9 cellular contexts compared by ENCODE assay signal in genomic region chr19:49331616-49332055, GRCh38. TPM values are rescaled to one million over a fixed set of nuclear protein-coding genes. Genes with fewer than 3 reads are reported as not detected.
DNase-seq lines count a peak whose midpoint lies in the region; ATAC-seq and TF ChIP-seq lines count a peak whose summit lies in the region.
"Had no signal": no experiment of that assay in that cellular context is flagged by ENCODE, and none has a peak within 500 bp of the region (broad histone marks: within the 10 kb centered on the region; RNA-seq: fewer than 3 reads in every experiment).

No MANE protein-coding gene starts in this region.

- no peaks in the 10 kb centered on the region for H3K36me3 ChIP-seq in KMS-11 (ENCODE audit: insufficient read depth)

- H2AFZ ChIP-seq in KMS-11 (ENCODE audit: low read depth): peak overlapping the region; percentile 41; the same call in 1 of the 2 replicates

- H3K36me3 Mint-ChIP-seq in T-helper 2 cell treated with Interferon-gamma antibody and Interleukin-4, amounts not matched to agents 5 μg/mL and 100 μg/mL, for 36 hours (ENCODE audit: low read depth): peaks cover 20% of the 10 kb centered on the region
- peaks cover 25% of the 10 kb centered on the region for H3K36me3 Mint-ChIP-seq in brain

- no peaks in the 10 kb centered on the region for H4K20me1 ChIP-seq in KMS-11 (ENCODE audit: insufficient read depth)

- H3K79me2 ChIP-seq in KMS-11 (ENCODE audit: insufficient read depth, low read depth): no peaks in the 10 kb centered on the region

- no peak overlapping the region for H3K27ac ChIP-seq in KMS-11

- peak; percentile 86 for DNase-seq in CD1c-positive myeloid dendritic cell (ENCODE audit: extremely low spot score)
- DNase-seq in T-helper 2 cell treated with Interferon-gamma antibody and Interleukin-4, amounts not matched to agents 5 μg/mL and 100 μg/mL, for 36 hours (ENCODE audit: low spot score): peak; percentile 61
- peak; percentile 89 for DNase-seq in left kidney (ENCODE audit: low read depth, low spot score)
- peak; percentile 29 for DNase-seq in stromal cell of bone marrow (ENCODE audit: low read depth)
- DNase-seq in occipital lobe (lab: John Stamatoyannopoulos, UW): no peak

- H3K4me2 ChIP-seq in KMS-11: no peak overlapping the region

- H3K27me3 Mint-ChIP-seq in T-helper 2 cell treated with Interferon-gamma antibody and Interleukin-4, amounts not matched to agents 5 μg/mL and 100 μg/mL, for 36 hours (ENCODE audit: low read depth): no peaks in the 10 kb centered on the region
- H3K27me3 Mint-ChIP-seq in brain: no peaks in the 10 kb centered on the region

- H3K4me3 ChIP-seq in KMS-11 (IDR thresholded peaks at IDR 0.05; ENCODE audit: insufficient read depth, low read depth, low read length): no peak overlapping the region

- peak overlapping the region; percentile 5 for H3K4me3 Mint-ChIP-seq in T-helper 2 cell treated with Interferon-gamma antibody and Interleukin-4, amounts not matched to agents 5 μg/mL and 100 μg/mL, for 36 hours
- peak overlapping the region in 1 of 5 experiments; percentile 38 for H3K4me3 Mint-ChIP-seq in brain

- H3K4me1 Mint-ChIP-seq in T-helper 2 cell treated with Interferon-gamma antibody and Interleukin-4, amounts not matched to agents 5 μg/mL and 100 μg/mL, for 36 hours (ENCODE audit: low read depth): peaks cover 46% of the 10 kb centered on the region
- H3K4me1 Mint-ChIP-seq in brain: peaks cover 10% of the 10 kb centered on the region

- no peak overlapping the region for H3K27ac Mint-ChIP-seq in T-helper 2 cell treated with Interferon-gamma antibody and Interleukin-4, amounts not matched to agents 5 μg/mL and 100 μg/mL, for 36 hours
- H3K27ac Mint-ChIP-seq in brain: peak overlapping the region in 3 of 5 experiments; percentile 26 to 59 (median 39)

- no peak for TF ChIP-seq CTCF in KMS-11 (conservative IDR thresholded peaks at IDR 0.05; ENCODE audit: low read depth, low read length)
- TF ChIP-seq CTCF in brain (conservative IDR thresholded peaks at IDR 0.05): no peak

- no peaks in the 10 kb centered on the region for H3K9me3 Mint-ChIP-seq in T-helper 2 cell treated with Interferon-gamma antibody and Interleukin-4, amounts not matched to agents 5 μg/mL and 100 μg/mL, for 36 hours
- no peaks in the 10 kb centered on the region for H3K9me3 Mint-ChIP-seq in brain

- no peak overlapping the region for H3K9ac ChIP-seq in KMS-11

- ATAC-seq in GM19463 (IDR thresholded peaks at IDR 0.05; ENCODE audit: unreplicated experiment): peak; percentile 41

- H3K27me3 ChIP-seq in KMS-11 (ENCODE audit: insufficient read depth, low read depth): no peaks in the 10 kb centered on the region; the same call in 1 of the 2 replicates

- peaks cover 2% of the 10 kb centered on the region for H3K4me1 ChIP-seq in KMS-11 (ENCODE audit: low read depth, poor library complexity, severe bottlenecking)

RNA-seq across cellular contexts. Expression of gene CD37, which starts 3.6 kb away (rescaled TPM):
- polyA plus RNA-seq in brain (ENCODE audit: insufficient read depth, low read depth, low replicate concordance): 8.2 TPM
- total RNA-seq in occipital lobe: 1.1 TPM

RNA-seq across cellular contexts. Expression of gene SLC6A16, which starts 6.6 kb away (rescaled TPM):
- polyA plus RNA-seq in brain (ENCODE audit: insufficient read depth, low read depth, low replicate concordance): 1.7 TPM
- not detected for total RNA-seq in occipital lobe

RNA-seq across cellular contexts. Expression of gene TEAD2, which starts 30.6 kb away (rescaled TPM):
- polyA plus RNA-seq in brain (ENCODE audit: insufficient read depth, low read depth, low replicate concordance): 42.5 TPM
- total RNA-seq in occipital lobe: 10.0 TPM

RNA-seq across cellular contexts. Expression of gene DKKL1, which starts 32.0 kb away (rescaled TPM):
- polyA plus RNA-seq in brain (ENCODE audit: insufficient read depth, low read depth, low replicate concordance): 4.0 TPM
- total RNA-seq in occipital lobe: 2.2 TPM
- total RNA-seq: mononuclear cell had no signal

RNA-seq across cellular contexts. Expression of gene KASH5, which starts 56.4 kb away (rescaled TPM):
- not detected for polyA plus RNA-seq in brain (ENCODE audit: insufficient read depth, low read depth, low replicate concordance)
- not detected for total RNA-seq in occipital lobe
- total RNA-seq: mononuclear cell had no signal
